Comparison of ENCODE assay signal across 8 cellular contexts in genomic region chr9:77457916-77458592, GRCh38.
A peak's percentile ranks its signal among the peaks of the same experiment; 100 is the strongest.
DNase-seq lines count a peak whose midpoint lies in the region; ATAC-seq and TF ChIP-seq lines count a peak whose summit lies in the region.

No MANE protein-coding gene starts in this region.

- TF ChIP-seq CTCF in GM12874 (IDR thresholded peaks at IDR 0.05; ENCODE audit: insufficient read depth, low read depth, low read length) (peak; percentile 88), left ventricle myocardium inferior (IDR thresholded peaks at IDR 0.05; ENCODE audit: borderline replicate concordance) (peak; percentile 89), sigmoid colon (IDR thresholded peaks at IDR 0.05) (peak; percentile 49 to 86 (median 66))

- H3K36me3 ChIP-seq in left ventricle myocardium inferior (no peaks in the 10 kb centered on the region), sigmoid colon (no peaks in the 10 kb centered on the region)

- POLR2A ChIA-PET in activated naive CD8-positive, alpha-beta T cell treated with anti-CD3 and anti-CD28 coated beads, Interleukin-2, amount 10 ng/mL, durations not matched to agents 7 days and 5 days (lab: Charles Lee), result interaction anchor here (0.9 kb wide), 1 partner anchor 31 kb away, joined by 3 read pairs; no protein-coding TSS in a partner anchor

- H3K36me3 Mint-ChIP-seq in activated naive CD8-positive, alpha-beta T cell treated with anti-CD3 and anti-CD28 coated beads, Interleukin-2, amount 10 ng/mL, durations not matched to agents 7 days and 5 days, result no peaks in the 10 kb centered on the region

- peak; percentile 82 for ATAC-seq in activated naive CD8-positive, alpha-beta T cell treated with anti-CD3 and anti-CD28 coated beads, Interleukin-2, amount 10 ng/mL, durations not matched to agents 7 days and 5 days (ENCODE audit: low read depth)

- H3K27me3 ChIP-seq in left ventricle myocardium inferior (ENCODE audit: low read depth), result no peaks in the 10 kb centered on the region
- no peaks in the 10 kb centered on the region for H3K27me3 ChIP-seq in sigmoid colon

- H3K27ac ChIP-seq in left ventricle myocardium inferior (replicated peaks) (no peak overlapping the region), sigmoid colon (peak overlapping the region in 1 of 4 donors; percentile 25)

- no peak for TF ChIP-seq EP300 in sigmoid colon (IDR thresholded peaks at IDR 0.05)

- H3K4me1 ChIP-seq in left ventricle myocardium inferior (peaks cover 10% of the 10 kb centered on the region), sigmoid colon (peaks cover 0 to 14% (median 10%) of the 10 kb centered on the region in 4 donors)

- no peaks in the 10 kb centered on the region for H3K9me3 Mint-ChIP-seq in activated naive CD8-positive, alpha-beta T cell treated with anti-CD3 and anti-CD28 coated beads, Interleukin-2, amount 10 ng/mL, durations not matched to agents 7 days and 5 days

- H3K27ac Mint-ChIP-seq in activated naive CD8-positive, alpha-beta T cell treated with anti-CD3 and anti-CD28 coated beads, Interleukin-2, amount 10 ng/mL, durations not matched to agents 7 days and 5 days, result no peak overlapping the region

- no peaks in the 10 kb centered on the region for H3K9me3 ChIP-seq in left ventricle myocardium inferior (replicated peaks)
- H3K9me3 ChIP-seq in sigmoid colon, result no peaks in the 10 kb centered on the region

- DNase-seq in HCEC 1CT (peak; percentile 68), M059J (ENCODE audit: low read depth) (peak; percentile 70), SKM-1 (lab: John Stamatoyannopoulos, UW; ENCODE audit: unreplicated experiment) (peak; percentile 9), left ventricle myocardium inferior (peak; percentile 26), sigmoid colon (peak; percentile 82), DMS153 (lab: John Stamatoyannopoulos, UW) (no peak)
- DNase-seq in activated naive CD8-positive, alpha-beta T cell treated with anti-CD3 and anti-CD28 coated beads, Interleukin-2, amount 10 ng/mL, durations not matched to agents 7 days and 5 days, result peak; percentile 42

- H3K4me3 ChIP-seq in left ventricle myocardium inferior (no peak overlapping the region), sigmoid colon (no peak overlapping the region)

- no peak for TF ChIP-seq POLR2A in sigmoid colon (IDR thresholded peaks at IDR 0.05)

- H3K27me3 Mint-ChIP-seq in activated naive CD8-positive, alpha-beta T cell treated with anti-CD3 and anti-CD28 coated beads, Interleukin-2, amount 10 ng/mL, durations not matched to agents 7 days and 5 days, result peaks cover 7% of the 10 kb centered on the region

- intact Hi-C loops in left ventricle myocardium inferior (cut with micrococcal nuclease), result loop anchor here (5.0 kb wide), 2 partner anchors 189 to 294 kb away; partner anchors contain the start of gene GNA14
- intact Hi-C loops in sigmoid colon (cut with DNase I), result loop anchor here (2.0 to 5.0 kb wide), 3 partner anchors 189 to 577 kb away; partner anchors contain the start of gene GNA14

- peaks cover 13% of the 10 kb centered on the region for H3K4me1 Mint-ChIP-seq in activated naive CD8-positive, alpha-beta T cell treated with anti-CD3 and anti-CD28 coated beads, Interleukin-2, amount 10 ng/mL, durations not matched to agents 7 days and 5 days

- 49 to 54% methylated on average over 15 of the region's 15 CpGs for WGBS in sigmoid colon, 2 donors

- no peak overlapping the region for H3K4me3 Mint-ChIP-seq in activated naive CD8-positive, alpha-beta T cell treated with anti-CD3 and anti-CD28 coated beads, Interleukin-2, amount 10 ng/mL, durations not matched to agents 7 days and 5 days
